ENCODE assay signal across 1 cellular context in the genomic region with DNA sequence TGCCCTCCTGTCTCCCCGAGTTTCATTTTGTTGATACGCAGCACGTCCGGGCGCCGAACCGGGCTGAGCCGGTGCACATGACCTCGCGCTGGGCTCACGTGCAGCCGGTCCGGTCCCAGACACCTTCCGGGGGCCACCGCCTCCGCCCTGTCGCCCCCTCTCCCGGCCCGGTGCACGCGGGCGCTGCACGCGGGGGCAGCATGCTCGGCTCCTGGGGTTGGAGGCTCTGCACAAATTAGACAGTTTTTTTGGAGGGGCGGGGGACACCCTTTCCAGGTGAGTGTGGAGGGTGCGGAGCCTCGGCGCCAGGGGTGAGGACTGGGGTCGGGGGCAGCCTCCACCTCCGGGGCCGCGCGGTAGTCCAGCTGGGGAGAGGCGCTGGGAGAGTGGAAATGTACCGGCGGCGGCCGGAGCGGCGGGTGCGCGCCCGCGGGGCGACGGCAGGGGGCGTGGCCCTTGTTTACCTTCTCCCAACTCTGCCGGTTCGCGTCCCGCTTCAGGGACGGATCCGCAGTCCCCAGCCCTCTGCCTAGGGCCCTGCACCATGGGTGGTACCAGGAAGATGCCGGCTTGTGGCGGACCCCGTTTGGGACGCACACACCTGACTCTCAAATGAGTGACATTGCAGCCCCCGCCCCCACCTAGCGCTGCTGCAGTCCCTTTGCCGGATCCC.
A peak's percentile ranks its signal among the peaks of the same experiment; 100 is the strongest.
TF ChIP-seq lines count a peak whose summit lies in the region.

No MANE protein-coding gene starts in this region.

TF ChIP-seq in HepG2, 621 proteins besides CTCF, POLR2A, EP300 and RAD21 (continued from another document and continues in another):
- TF ChIP-seq ZNF329 (CRISPR knock-in tag; IDR thresholded peaks at IDR 0.05; ENCODE audit: low read depth): no peak
- peak; percentile 48 for TF ChIP-seq SPEN (CRISPR knock-in tag; IDR thresholded peaks at IDR 0.05; ENCODE audit: low read depth)
- TF ChIP-seq, protein P1, sequence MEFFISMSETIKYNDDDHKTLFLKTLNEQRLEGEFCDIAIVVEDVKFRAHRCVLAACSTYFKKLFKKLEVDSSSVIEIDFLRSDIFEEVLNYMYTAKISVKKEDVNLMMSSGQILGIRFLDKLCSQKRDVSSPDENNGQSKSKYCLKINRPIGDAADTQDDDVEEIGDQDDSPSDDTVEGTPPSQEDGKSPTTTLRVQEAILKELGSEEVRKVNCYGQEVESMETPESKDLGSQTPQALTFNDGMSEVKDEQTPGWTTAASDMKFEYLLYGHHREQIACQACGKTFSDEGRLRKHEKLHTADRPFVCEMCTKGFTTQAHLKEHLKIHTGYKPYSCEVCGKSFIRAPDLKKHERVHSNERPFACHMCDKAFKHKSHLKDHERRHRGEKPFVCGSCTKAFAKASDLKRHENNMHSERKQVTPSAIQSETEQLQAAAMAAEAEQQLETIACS (CRISPR knock-in tag; IDR thresholded peaks at IDR 0.05): peak; percentile 86
- no peak for TF ChIP-seq ZNF713 (CRISPR knock-in tag; IDR thresholded peaks at IDR 0.05)
- TF ChIP-seq ZNF501 (CRISPR knock-in tag; IDR thresholded peaks at IDR 0.05): peak; percentile 70; the same call in 1 of the 2 replicates
- no peak for TF ChIP-seq NR2F1 (CRISPR knock-in tag; IDR thresholded peaks at IDR 0.05)
- TF ChIP-seq ZNF577 (CRISPR knock-in tag; IDR thresholded peaks at IDR 0.05; ENCODE audit: borderline replicate concordance, low read depth): no peak
- TF ChIP-seq FOXC1 (CRISPR knock-in tag; IDR thresholded peaks at IDR 0.05; ENCODE audit: borderline replicate concordance): peak; percentile 44; the same call in 1 of the 2 replicates
- peak; percentile 89; the same call in 1 of the 2 replicates for TF ChIP-seq ZFP41 (CRISPR knock-in tag; IDR thresholded peaks at IDR 0.05; ENCODE audit: borderline replicate concordance)
- TF ChIP-seq ARNT (IDR thresholded peaks at IDR 0.05): no peak
- TF ChIP-seq, protein P2, sequence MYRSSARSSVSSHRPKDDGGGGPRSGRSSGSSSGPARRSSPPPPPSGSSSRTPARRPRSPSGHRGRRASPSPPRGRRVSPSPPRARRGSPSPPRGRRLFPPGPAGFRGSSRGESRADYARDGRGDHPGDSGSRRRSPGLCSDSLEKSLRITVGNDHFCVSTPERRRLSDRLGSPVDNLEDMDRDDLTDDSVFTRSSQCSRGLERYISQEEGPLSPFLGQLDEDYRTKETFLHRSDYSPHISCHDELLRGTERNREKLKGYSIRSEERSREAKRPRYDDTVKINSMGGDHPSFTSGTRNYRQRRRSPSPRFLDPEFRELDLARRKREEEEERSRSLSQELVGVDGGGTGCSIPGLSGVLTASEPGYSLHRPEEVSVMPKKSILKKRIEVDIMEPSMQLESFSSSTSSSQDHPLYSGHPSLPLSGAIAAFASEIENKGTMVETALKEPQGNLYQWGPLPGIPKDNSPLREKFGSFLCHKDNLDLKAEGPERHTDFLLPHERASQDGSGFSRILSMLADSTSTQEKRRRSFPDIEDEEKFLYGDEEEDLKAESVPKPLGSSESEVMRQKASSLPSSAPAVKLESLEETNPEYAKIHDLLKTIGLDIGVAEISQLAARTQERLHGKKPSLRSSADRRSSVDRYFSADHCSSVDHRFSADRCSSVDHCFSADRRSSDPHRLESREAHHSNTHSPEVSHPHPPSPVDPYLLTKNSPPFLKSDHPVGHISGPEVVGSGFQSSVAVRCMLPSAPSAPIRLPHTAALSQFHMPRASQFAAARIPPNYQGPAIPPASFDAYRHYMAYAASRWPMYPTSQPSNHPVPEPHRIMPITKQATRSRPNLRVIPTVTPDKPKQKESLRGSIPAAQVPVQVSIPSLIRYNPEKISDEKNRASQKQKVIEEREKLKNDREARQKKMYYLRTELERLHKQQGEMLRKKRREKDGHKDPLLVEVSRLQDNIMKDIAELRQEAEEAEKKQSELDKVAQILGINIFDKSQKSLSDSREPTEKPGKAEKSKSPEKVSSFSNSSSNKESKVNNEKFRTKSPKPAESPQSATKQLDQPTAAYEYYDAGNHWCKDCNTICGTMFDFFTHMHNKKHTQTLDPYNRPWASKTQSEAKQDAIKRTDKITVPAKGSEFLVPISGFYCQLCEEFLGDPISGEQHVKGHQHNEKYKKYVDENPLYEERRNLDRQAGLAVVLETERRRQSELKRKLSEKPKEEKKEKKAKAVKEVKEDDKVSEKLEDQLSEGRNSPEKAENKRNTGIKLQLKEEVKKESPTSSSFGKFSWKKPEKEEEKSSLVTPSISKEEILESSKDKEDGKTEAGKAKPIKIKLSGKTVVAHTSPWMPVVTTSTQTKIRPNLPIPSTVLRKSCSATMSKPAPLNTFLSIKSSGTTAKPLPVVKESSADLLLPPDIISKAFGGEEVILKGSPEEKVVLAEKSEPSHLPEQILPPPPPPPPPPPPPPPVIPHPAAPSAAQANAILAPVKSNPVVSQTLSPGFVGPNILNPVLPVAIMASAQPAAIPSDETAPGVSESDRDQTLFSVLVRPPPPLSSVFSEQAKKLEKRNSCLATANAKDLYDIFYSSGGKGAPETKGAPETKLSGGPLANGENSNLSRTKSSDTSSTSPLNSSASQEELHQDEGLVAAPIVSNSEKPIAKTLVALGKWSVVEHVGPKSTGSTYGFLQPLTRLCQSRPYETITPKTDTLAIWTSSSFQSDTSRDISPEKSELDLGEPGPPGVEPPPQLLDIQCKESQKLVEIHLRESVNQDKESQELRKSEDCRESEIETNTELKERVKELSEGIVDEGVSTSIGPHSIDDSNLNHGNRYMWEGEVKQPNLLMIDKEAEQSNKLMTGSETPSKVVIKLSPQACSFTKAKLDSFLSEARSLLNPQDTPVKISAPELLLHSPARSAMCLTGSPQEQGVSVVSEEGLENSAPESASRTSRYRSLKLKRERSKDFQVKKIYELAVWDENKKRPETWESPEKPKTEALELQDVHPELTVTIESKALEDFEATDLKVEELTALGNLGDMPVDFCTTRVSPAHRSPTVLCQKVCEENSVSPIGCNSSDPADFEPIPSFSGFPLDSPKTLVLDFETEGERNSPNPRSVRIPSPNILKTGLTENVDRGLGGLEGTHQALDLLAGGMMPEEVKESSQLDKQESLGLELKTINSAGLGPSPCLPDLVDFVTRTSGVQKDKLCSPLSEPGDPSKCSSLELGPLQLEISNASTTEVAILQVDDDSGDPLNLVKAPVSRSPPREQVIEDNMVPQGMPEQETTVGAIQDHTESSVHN (CRISPR knock-in tag; IDR thresholded peaks at IDR 0.05): no peak
- TF ChIP-seq, protein P3, sequence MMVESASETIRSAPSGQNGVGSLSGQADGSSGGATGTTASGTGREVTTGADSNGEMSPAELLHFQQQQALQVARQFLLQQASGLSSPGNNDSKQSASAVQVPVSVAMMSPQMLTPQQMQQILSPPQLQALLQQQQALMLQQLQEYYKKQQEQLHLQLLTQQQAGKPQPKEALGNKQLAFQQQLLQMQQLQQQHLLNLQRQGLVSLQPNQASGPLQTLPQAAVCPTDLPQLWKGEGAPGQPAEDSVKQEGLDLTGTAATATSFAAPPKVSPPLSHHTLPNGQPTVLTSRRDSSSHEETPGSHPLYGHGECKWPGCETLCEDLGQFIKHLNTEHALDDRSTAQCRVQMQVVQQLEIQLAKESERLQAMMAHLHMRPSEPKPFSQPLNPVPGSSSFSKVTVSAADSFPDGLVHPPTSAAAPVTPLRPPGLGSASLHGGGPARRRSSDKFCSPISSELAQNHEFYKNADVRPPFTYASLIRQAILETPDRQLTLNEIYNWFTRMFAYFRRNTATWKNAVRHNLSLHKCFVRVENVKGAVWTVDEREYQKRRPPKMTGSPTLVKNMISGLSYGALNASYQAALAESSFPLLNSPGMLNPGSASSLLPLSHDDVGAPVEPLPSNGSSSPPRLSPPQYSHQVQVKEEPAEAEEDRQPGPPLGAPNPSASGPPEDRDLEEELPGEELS (CRISPR knock-in tag; IDR thresholded peaks at IDR 0.05): no peak; the same call in none of the 2 replicates
- TF ChIP-seq ZNF331 (CRISPR knock-in tag; IDR thresholded peaks at IDR 0.05): no peak; the same call in 1 of the 2 replicates
- TF ChIP-seq RORA (CRISPR knock-in tag; IDR thresholded peaks at IDR 0.05): no peak
- no peak; the same call in none of the 2 replicates for TF ChIP-seq TGIF2 (CRISPR knock-in tag; IDR thresholded peaks at IDR 0.05)
- TF ChIP-seq, protein P4, sequence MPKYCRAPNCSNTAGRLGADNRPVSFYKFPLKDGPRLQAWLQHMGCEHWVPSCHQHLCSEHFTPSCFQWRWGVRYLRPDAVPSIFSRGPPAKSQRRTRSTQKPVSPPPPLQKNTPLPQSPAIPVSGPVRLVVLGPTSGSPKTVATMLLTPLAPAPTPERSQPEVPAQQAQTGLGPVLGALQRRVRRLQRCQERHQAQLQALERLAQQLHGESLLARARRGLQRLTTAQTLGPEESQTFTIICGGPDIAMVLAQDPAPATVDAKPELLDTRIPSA (CRISPR knock-in tag; IDR thresholded peaks at IDR 0.05; ENCODE audit: borderline replicate concordance): peak; percentile 88
- TF ChIP-seq SIX4 (CRISPR knock-in tag; IDR thresholded peaks at IDR 0.05): no peak
- TF ChIP-seq MYC (CRISPR knock-in tag; IDR thresholded peaks at IDR 0.05; ENCODE audit: borderline replicate concordance): peak; percentile 92
- no peak for TF ChIP-seq ZNF75D (CRISPR knock-in tag; IDR thresholded peaks at IDR 0.05; ENCODE audit: borderline replicate concordance)
- no peak for TF ChIP-seq ZNF367 (CRISPR knock-in tag; IDR thresholded peaks at IDR 0.05; ENCODE audit: borderline replicate concordance)
- TF ChIP-seq, protein P5, sequence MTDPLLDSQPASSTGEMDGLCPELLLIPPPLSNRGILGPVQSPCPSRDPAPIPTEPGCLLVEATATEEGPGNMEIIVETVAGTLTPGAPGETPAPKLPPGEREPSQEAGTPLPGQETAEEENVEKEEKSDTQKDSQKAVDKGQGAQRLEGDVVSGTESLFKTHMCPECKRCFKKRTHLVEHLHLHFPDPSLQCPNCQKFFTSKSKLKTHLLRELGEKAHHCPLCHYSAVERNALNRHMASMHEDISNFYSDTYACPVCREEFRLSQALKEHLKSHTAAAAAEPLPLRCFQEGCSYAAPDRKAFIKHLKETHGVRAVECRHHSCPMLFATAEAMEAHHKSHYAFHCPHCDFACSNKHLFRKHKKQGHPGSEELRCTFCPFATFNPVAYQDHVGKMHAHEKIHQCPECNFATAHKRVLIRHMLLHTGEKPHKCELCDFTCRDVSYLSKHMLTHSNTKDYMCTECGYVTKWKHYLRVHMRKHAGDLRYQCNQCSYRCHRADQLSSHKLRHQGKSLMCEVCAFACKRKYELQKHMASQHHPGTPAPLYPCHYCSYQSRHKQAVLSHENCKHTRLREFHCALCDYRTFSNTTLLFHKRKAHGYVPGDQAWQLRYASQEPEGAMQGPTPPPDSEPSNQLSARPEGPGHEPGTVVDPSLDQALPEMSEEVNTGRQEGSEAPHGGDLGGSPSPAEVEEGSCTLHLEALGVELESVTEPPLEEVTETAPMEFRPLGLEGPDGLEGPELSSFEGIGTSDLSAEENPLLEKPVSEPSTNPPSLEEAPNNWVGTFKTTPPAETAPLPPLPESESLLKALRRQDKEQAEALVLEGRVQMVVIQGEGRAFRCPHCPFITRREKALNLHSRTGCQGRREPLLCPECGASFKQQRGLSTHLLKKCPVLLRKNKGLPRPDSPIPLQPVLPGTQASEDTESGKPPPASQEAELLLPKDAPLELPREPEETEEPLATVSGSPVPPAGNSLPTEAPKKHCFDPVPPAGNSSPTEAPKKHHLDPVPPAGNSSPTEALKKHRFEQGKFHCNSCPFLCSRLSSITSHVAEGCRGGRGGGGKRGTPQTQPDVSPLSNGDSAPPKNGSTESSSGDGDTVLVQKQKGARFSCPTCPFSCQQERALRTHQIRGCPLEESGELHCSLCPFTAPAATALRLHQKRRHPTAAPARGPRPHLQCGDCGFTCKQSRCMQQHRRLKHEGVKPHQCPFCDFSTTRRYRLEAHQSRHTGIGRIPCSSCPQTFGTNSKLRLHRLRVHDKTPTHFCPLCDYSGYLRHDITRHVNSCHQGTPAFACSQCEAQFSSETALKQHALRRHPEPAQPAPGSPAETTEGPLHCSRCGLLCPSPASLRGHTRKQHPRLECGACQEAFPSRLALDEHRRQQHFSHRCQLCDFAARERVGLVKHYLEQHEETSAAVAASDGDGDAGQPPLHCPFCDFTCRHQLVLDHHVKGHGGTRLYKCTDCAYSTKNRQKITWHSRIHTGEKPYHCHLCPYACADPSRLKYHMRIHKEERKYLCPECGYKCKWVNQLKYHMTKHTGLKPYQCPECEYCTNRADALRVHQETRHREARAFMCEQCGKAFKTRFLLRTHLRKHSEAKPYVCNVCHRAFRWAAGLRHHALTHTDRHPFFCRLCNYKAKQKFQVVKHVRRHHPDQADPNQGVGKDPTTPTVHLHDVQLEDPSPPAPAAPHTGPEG (CRISPR knock-in tag; IDR thresholded peaks at IDR 0.05): 0 out of 2 replicates have a peak, but pooled peaks have one; percentile 35
- peak; percentile 87; the same call in 1 of the 2 replicates for TF ChIP-seq KLF6 (CRISPR knock-in tag; IDR thresholded peaks at IDR 0.05)
- TF ChIP-seq ZFYVE20 (CRISPR knock-in tag; IDR thresholded peaks at IDR 0.05; ENCODE audit: borderline replicate concordance, low read depth): no peak
- no peak for TF ChIP-seq ZNF432 (CRISPR knock-in tag; IDR thresholded peaks at IDR 0.05; ENCODE audit: borderline replicate concordance)
- TF ChIP-seq, protein P6, sequence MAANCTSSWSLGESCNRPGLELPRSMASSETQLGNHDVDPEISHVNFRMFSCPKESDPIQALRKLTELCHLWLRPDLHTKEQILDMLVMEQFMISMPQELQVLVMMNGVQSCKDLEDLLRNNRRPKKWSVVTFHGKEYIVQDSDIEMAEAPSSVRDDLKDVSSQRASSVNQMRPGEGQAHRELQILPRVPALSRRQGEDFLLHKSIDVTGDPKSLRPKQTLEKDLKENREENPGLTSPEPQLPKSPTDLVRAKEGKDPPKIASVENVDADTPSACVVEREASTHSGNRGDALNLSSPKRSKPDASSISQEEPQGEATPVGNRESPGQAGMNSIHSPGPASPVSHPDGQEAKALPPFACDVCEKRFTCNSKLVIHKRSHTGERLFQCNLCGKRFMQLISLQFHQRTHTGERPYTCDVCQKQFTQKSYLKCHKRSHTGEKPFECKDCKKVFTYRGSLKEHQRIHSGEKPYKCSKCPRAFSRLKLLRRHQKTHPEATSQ (CRISPR knock-in tag; IDR thresholded peaks at IDR 0.05; ENCODE audit: borderline replicate concordance): no peak
- TF ChIP-seq MEIS1 (CRISPR knock-in tag; IDR thresholded peaks at IDR 0.05; ENCODE audit: borderline replicate concordance): no peak
- TF ChIP-seq SP2 (CRISPR knock-in tag; IDR thresholded peaks at IDR 0.05): peak; percentile 51; the same call in 1 of the 2 replicates
- no peak; the same call in 1 of the 2 replicates for TF ChIP-seq GATA4 (IDR thresholded peaks at IDR 0.05; ENCODE audit: borderline replicate concordance, low read depth)
- no peak; the same call in 1 of the 2 replicates for TF ChIP-seq MXD4 (CRISPR knock-in tag; IDR thresholded peaks at IDR 0.05)
- TF ChIP-seq, protein P7, sequence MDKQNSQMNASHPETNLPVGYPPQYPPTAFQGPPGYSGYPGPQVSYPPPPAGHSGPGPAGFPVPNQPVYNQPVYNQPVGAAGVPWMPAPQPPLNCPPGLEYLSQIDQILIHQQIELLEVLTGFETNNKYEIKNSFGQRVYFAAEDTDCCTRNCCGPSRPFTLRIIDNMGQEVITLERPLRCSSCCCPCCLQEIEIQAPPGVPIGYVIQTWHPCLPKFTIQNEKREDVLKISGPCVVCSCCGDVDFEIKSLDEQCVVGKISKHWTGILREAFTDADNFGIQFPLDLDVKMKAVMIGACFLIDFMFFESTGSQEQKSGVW (CRISPR knock-in tag; IDR thresholded peaks at IDR 0.05; ENCODE audit: borderline replicate concordance): no peak
- TF ChIP-seq ARNT2 (CRISPR knock-in tag; IDR thresholded peaks at IDR 0.05; ENCODE audit: low read depth): peak; percentile 38; the same call in 1 of the 2 replicates
- peak; percentile 41; the same call in 1 of the 2 replicates for TF ChIP-seq ZNF441 (CRISPR knock-in tag; IDR thresholded peaks at IDR 0.05; ENCODE audit: borderline replicate concordance)
- no peak for TF ChIP-seq NFRKB (IDR thresholded peaks at IDR 0.05)
- no peak for TF ChIP-seq ZNF781 (CRISPR knock-in tag; IDR thresholded peaks at IDR 0.05; ENCODE audit: borderline replicate concordance, not compliant biosample characterization)
